Comparison of ENCODE assay signal across 16 cellular contexts in genomic region chr1:182869241-182869666, GRCh38. TPM values are rescaled to one million over a fixed set of nuclear protein-coding genes. Genes with fewer than 3 reads are reported as not detected.
A peak's percentile ranks its signal among the peaks of the same experiment; 100 is the strongest.
DNase-seq lines count a peak whose midpoint lies in the region; ATAC-seq and TF ChIP-seq lines count a peak whose summit lies in the region.
"Had no signal": no experiment of that assay in that cellular context is flagged by ENCODE, and none has a peak within 500 bp of the region (broad histone marks: within the 10 kb centered on the region; RNA-seq: fewer than 3 reads in every experiment).

No MANE protein-coding gene starts in this region.

- no peak overlapping the region for H2BK20ac ChIP-seq in H9 (ENCODE audit: low read depth, low read length, poor library complexity, severe bottlenecking)

- in situ Hi-C loops in brain microvascular endothelial cell (cut with HindIII; ENCODE audit: low pct_ligation_motif_present, low sequenced_read_pairs), result no loop called here

- no peak overlapping the region for H3K14ac ChIP-seq in H9 (ENCODE audit: insufficient read depth, low read length)

- H3K4me1 Mint-ChIP-seq in H9, result no peaks in the 10 kb centered on the region

- no peak overlapping the region for H2AFZ ChIP-seq in H9 (ENCODE audit: low read length)

- no peaks in the 10 kb centered on the region for H3K79me1 ChIP-seq in H9 (ENCODE audit: insufficient read depth, low read depth, low read length, poor library complexity, severe bottlenecking)

- no peak for ATAC-seq in GM19351 (IDR thresholded peaks at IDR 0.05; ENCODE audit: unreplicated experiment)
- ATAC-seq in GM19463 (IDR thresholded peaks at IDR 0.05; ENCODE audit: unreplicated experiment), result no peak

- H3K27ac ChIP-seq in H9 (ENCODE audit: insufficient read length, low read depth, low read length), result peak overlapping the region; percentile 37
- H3K27ac ChIP-seq in brain microvascular endothelial cell, result peak overlapping the region; percentile 12
- H3K27ac ChIP-seq in mesodermal cell (ENCODE audit: low read depth, low read length, severe bottlenecking), result peak overlapping the region; percentile 94

- H3K56ac ChIP-seq in H9 (ENCODE audit: insufficient read length, low read depth, low read length), result no peak overlapping the region

- H4K8ac ChIP-seq in H9 (replicated peaks; ENCODE audit: insufficient read length, low read depth, low read length), result no peak overlapping the region

- DNase-seq in BE2C (peak; percentile 19), H9 (peak; percentile 45), brain microvascular endothelial cell (no peak), T-helper 2 cell (no peak), HEK293T (ENCODE audit: extremely low spot score) (no peak)
- DNase-seq: activated CD8-positive, alpha-beta memory T cell treated with anti-CD3 and anti-CD28 coated beads, Interleukin-2, amount 50 U/mL, for 4 hours; DMS 273 treated with DMSO at 0.1 percent for 48 hours; foreskin fibroblast; NCI-H1105; NCI-H82; T-cell had no signal

- H3K36me3 ChIP-seq in BE2C (peaks cover 97% of the 10 kb centered on the region), brain microvascular endothelial cell (replicated peaks) (peaks cover 82% of the 10 kb centered on the region), mesodermal cell (ENCODE audit: control insufficient read depth, insufficient read depth, low read length) (peaks cover 88% of the 10 kb centered on the region)

- H2BK5ac ChIP-seq in H9 (ENCODE audit: insufficient read length, low read length), result peak overlapping the region; percentile 43

- H3K27me3 ChIP-seq in BE2C, result no peaks in the 10 kb centered on the region
- no peaks in the 10 kb centered on the region for H3K27me3 ChIP-seq in H9 (ENCODE audit: insufficient read depth, low read length)
- H3K27me3 ChIP-seq in brain microvascular endothelial cell (replicated peaks), result no peaks in the 10 kb centered on the region

- H3K27me3 Mint-ChIP-seq in H9 (ENCODE audit: low read depth), result no peaks in the 10 kb centered on the region
- H3K27me3 Mint-ChIP-seq: T-cell, type B pancreatic cell had no signal

- H3K36me3 Mint-ChIP-seq in H9 (ENCODE audit: insufficient read depth in 1 of 3, low read depth in 3 of 3), result peaks cover 79 to 97% (median 95%) of the 10 kb centered on the region in 3 experiments; a peak in 6 of 7 replicates

- H2BK15ac ChIP-seq in H9 (ENCODE audit: low read depth, low read length), result no peak overlapping the region

- no peak overlapping the region for H3K9ac ChIP-seq in H9 (ENCODE audit: extremely low read depth, insufficient read length, low read length)

- H2AK5ac ChIP-seq in H9 (ENCODE audit: insufficient read length, low read length), result no peak overlapping the region

- H3K18ac ChIP-seq in H9 (ENCODE audit: insufficient read length, low read depth, low read length), result no peak overlapping the region

- no peak overlapping the region for H3K23ac ChIP-seq in H9 (ENCODE audit: insufficient read length, low read depth, low read length)

- POLR2A ChIA-PET in HEK293T (lab: Yijun Ruan, JAX), result no interaction called here

- H3T11ph ChIP-seq in H9 (ENCODE audit: low read length), result no peak overlapping the region

- H2BK120ac ChIP-seq in H9 (ENCODE audit: low read depth, low read length, poor library complexity, severe bottlenecking), result no peak overlapping the region

- H3K27ac Mint-ChIP-seq in H9, result peak overlapping the region; percentile 7 to 92 (median 80); a peak in 6 of 7 replicates
- H3K27ac Mint-ChIP-seq: type B pancreatic cell had no signal

- CTCF ChIA-PET in HEK293T (lab: Yijun Ruan, JAX), result no interaction called here

- peaks cover 5% of the 10 kb centered on the region for H4K20me1 ChIP-seq in H9 (ENCODE audit: control insufficient read depth, insufficient read depth, insufficient read length)

- H3K4me3 ChIP-seq in BE2C (ENCODE audit: low read depth, low read length), result no peak overlapping the region
- no peak overlapping the region for H3K4me3 ChIP-seq in brain microvascular endothelial cell (ENCODE audit: low read depth, low read length)
- H3K4me3 ChIP-seq in mesodermal cell (ENCODE audit: extremely low read depth, insufficient read depth, low read length, poor library complexity, severe bottlenecking), result no peak overlapping the region
- H3K4me3 ChIP-seq: lung had no signal

- no peaks in the 10 kb centered on the region; the same call in 1 of the 2 replicates for H3K79me2 ChIP-seq in H9 (ENCODE audit: insufficient read depth, low read length)

- no peaks in the 10 kb centered on the region for H3K23me2 ChIP-seq in H9 (ENCODE audit: insufficient read length, low read depth, low read length, poor library complexity, severe bottlenecking)

- TF ChIP-seq CTCF in BE2C (IDR thresholded peaks at IDR 0.05; ENCODE audit: low read depth, low read length), result no peak
- no peak for TF ChIP-seq CTCF in H9 (conservative IDR thresholded peaks at IDR 0.05)
- TF ChIP-seq CTCF in brain microvascular endothelial cell (IDR thresholded peaks at IDR 0.05; ENCODE audit: low read depth, low read length, missing control alignments), result no peak

- H3K9me3 ChIP-seq in BE2C (no peaks in the 10 kb centered on the region), H9 (ENCODE audit: control insufficient read depth, low read depth, low read length) (no peaks in the 10 kb centered on the region), mesodermal cell (ENCODE audit: control insufficient read depth, low read length) (no peaks in the 10 kb centered on the region)

- no peak overlapping the region for H3K4me2 ChIP-seq in H9 (ENCODE audit: insufficient read depth, insufficient read length, low read length)

- H3K4me3 Mint-ChIP-seq in H9, result no peak overlapping the region
- H3K4me3 Mint-ChIP-seq: T-cell, type B pancreatic cell had no signal

- H3K9me3 Mint-ChIP-seq in H9, result no peaks in the 10 kb centered on the region
- H3K9me3 Mint-ChIP-seq: T-cell, type B pancreatic cell had no signal

- H3K4ac ChIP-seq in H9 (ENCODE audit: low read depth, low read length), result no peak overlapping the region

- H3K4me1 ChIP-seq in BE2C (no peaks in the 10 kb centered on the region), H9 (ENCODE audit: insufficient read depth, low read length) (no peaks in the 10 kb centered on the region), mesodermal cell (ENCODE audit: control insufficient read depth, insufficient read depth, low read length, poor library complexity, severe bottlenecking) (no peaks in the 10 kb centered on the region)

- no peak overlapping the region for H2BK12ac ChIP-seq in H9 (ENCODE audit: insufficient read length, low read depth, low read length)

- H4K5ac ChIP-seq in H9 (ENCODE audit: insufficient read length, low read depth, low read length), result peak overlapping the region; percentile 39

- WGBS in H9 (ENCODE audit: extremely low coverage, insufficient read length, low lambda C conversion rate), result no CpG with 5 or more reads among the region's 12 CpGs
- 93 to 95% methylated on average over 10 to 12 of the region's 12 CpGs for WGBS in mesodermal cell (ENCODE audit: insufficient coverage in 2 of 2), 2 experiments

- H4K91ac ChIP-seq in H9 (ENCODE audit: insufficient read length, low read depth, low read length), result no peak overlapping the region

TF ChIP-seq in HEK293T, 16 proteins besides CTCF, POLR2A, EP300 and RAD21:
- TF ChIP-seq HDGF (IDR thresholded peaks at IDR 0.05; ENCODE audit: borderline replicate concordance) (no peak), SUZ12 (IDR thresholded peaks at IDR 0.05) (no peak), FOXK2 (IDR thresholded peaks at IDR 0.05) (no peak), CTBP1 (IDR thresholded peaks at IDR 0.05; ENCODE audit: borderline replicate concordance) (no peak), NFRKB (IDR thresholded peaks at IDR 0.05) (no peak), SP1 (IDR thresholded peaks at IDR 0.05) (no peak), ELF4 (IDR thresholded peaks at IDR 0.05) (no peak), ZNF384 (IDR thresholded peaks at IDR 0.05) (no peak), FOXA1 (IDR thresholded peaks at IDR 0.05) (no peak), BHLHE40 (IDR thresholded peaks at IDR 0.05; ENCODE audit: borderline replicate concordance) (no peak), PKNOX1 (IDR thresholded peaks at IDR 0.05) (no peak), FOXM1 (IDR thresholded peaks at IDR 0.05; ENCODE audit: borderline replicate concordance) (no peak), L3MBTL2 (conservative IDR thresholded peaks at IDR 0.05) (no peak), LEF1 (IDR thresholded peaks at IDR 0.05; ENCODE audit: borderline replicate concordance) (no peak), ARNT (IDR thresholded peaks at IDR 0.05) (no peak), TARDBP (IDR thresholded peaks at IDR 0.05) (no peak)

RNA-seq across cellular contexts. Expression of gene DHX9, which starts 30.1 kb away (rescaled TPM):
- polyA plus RNA-seq in BE2C (2012; ENCODE audit: insufficient read depth, insufficient read length, low read depth), result 143 TPM
- 336 and 338 TPM in 2 replicates for total RNA-seq in H9 (2021)
- polyA plus RNA-seq in mesodermal cell (2013, experiment 1 of 2), result 137 TPM
- polyA plus RNA-seq in mesodermal cell (2013, experiment 2 of 2), result 143 TPM

Comparison
In these comparisons a context has a peak if more than half of its experiments do, and no peak if none do; other contexts are left out.
1. DNase-seq: peak in BE2C (single experiment) and H9 (single experiment); none in brain microvascular endothelial cell (single experiment), T-helper 2 cell (0 of 5) and HEK293T (single experiment).
2. H3K27ac ChIP-seq: peak in every context shown above with its lines; median percentile 94 in mesodermal cell; 37 in H9; 12 in brain microvascular endothelial cell.